ENCODE assay signal across 8 cellular contexts in genomic region chrX:57592894-57593215, GRCh38. TPM values are rescaled to one million over a fixed set of nuclear protein-coding genes. Genes with fewer than 3 reads are reported as not detected.
DNase-seq lines count a peak whose midpoint lies in the region; ATAC-seq and TF ChIP-seq lines count a peak whose summit lies in the region.
"Not testable (repeated sequence)": the region's sequence is repeated elsewhere in the genome, so short reads cannot be mapped to it uniquely, and the experiment has no call there.

No MANE protein-coding gene starts in this region.

- intact Hi-C loops in ascending aorta (cut with DNase I), result loop anchor here (2.0 to 10.0 kb wide), 5 partner anchors 318 to 1878 kb away; partner anchors contain the start of genes RRAGB, SPIN3, UBQLN2 and ZXDA
- intact Hi-C loops in heart right ventricle (cut with DNase I), result loop anchor here in 2 of 10 donors (10.0 kb wide), 1 partner anchor 312 kb away; no protein-coding TSS in a partner anchor
- intact Hi-C loops in uterus (cut with DNase I; ENCODE audit: low total_unique reads), result not testable (repeated sequence)

- H3K27ac ChIP-seq in HEK293 (ENCODE audit: extremely low read depth, low read depth, low read length) (peak overlapping the region; percentile 62; the same call in 1 of the 2 replicates), KMS-11 (peak overlapping the region; percentile 88), ascending aorta (peak overlapping the region; percentile 92 to 98), heart right ventricle (peak overlapping the region; percentile 86 to 95 (median 92)), uterus (peak overlapping the region; percentile 93 to 97)
- H3K27ac ChIP-seq in SJCRH30, result not testable (repeated sequence)

- H3K4me2 ChIP-seq in KMS-11, result not testable (repeated sequence)

- H3K36me3 ChIP-seq in HEK293 (ENCODE audit: control insufficient read depth in 2 of 2, insufficient read depth in 1 of 2, low read length in 2 of 2); KMS-11 (ENCODE audit: insufficient read depth); SJCRH30; ascending aorta; heart right ventricle; neuron (ENCODE audit: insufficient read depth, low read length); uterus: not testable (repeated sequence)

- H3K4me3 ChIP-seq in HEK293 (ENCODE audit: low read depth, low read length) (peak overlapping the region; percentile 52), SJCRH30 (peak overlapping the region; percentile 73), ascending aorta (peak overlapping the region; percentile 63 to 78), heart right ventricle (peak overlapping the region in 9 of 10 donors; percentile 46 to 65 (median 62)), neuron (ENCODE audit: low read length) (peak overlapping the region; percentile 54), uterus (peak overlapping the region; percentile 37 to 68)
- H3K4me3 ChIP-seq in KMS-11 (IDR thresholded peaks at IDR 0.05; ENCODE audit: insufficient read depth, low read depth, low read length), result not testable (repeated sequence)

- H3K79me2 ChIP-seq in KMS-11 (ENCODE audit: insufficient read depth, low read depth), result peaks cover 38% of the 10 kb centered on the region

- ATAC-seq in heart right ventricle, result peak; percentile 6 to 79 (median 44)

- not testable (repeated sequence) for H2AFZ ChIP-seq in KMS-11 (ENCODE audit: low read depth)
- H2AFZ ChIP-seq in neuron (ENCODE audit: low read depth, low read length), result peak overlapping the region; percentile 81

- CTCF ChIA-PET in HEK293 (lab: Yijun Ruan, JAX), result not testable (repeated sequence)

- not testable (repeated sequence) for H3K4me1 ChIP-seq in HEK293 (ENCODE audit: control insufficient read depth, insufficient read depth, low read length); SJCRH30; ascending aorta; uterus
- peaks cover 37% of the 10 kb centered on the region for H3K4me1 ChIP-seq in KMS-11 (ENCODE audit: low read depth, poor library complexity, severe bottlenecking)
- H3K4me1 ChIP-seq in heart right ventricle, result peaks cover 0 to 43% (median 22%) of the 10 kb centered on the region in 9 donors
- H3K4me1 ChIP-seq in neuron (ENCODE audit: insufficient read depth, low read length), result peaks cover 18% of the 10 kb centered on the region

- H3K9me3 ChIP-seq in HEK293 (ENCODE audit: control insufficient read depth, insufficient read depth, low read depth, low read length); SJCRH30 (replicated peaks); ascending aorta; heart right ventricle; neuron (ENCODE audit: low read length); uterus: not testable (repeated sequence)

- not testable (repeated sequence) for H3K27me3 ChIP-seq in KMS-11 (ENCODE audit: insufficient read depth, low read depth); SJCRH30; ascending aorta; heart right ventricle; neuron (ENCODE audit: insufficient read depth, low read length); uterus

- DNase-seq in SJCRH30, result peak; percentile 21 to 37
- DNase-seq in ascending aorta (ENCODE audit: low spot score in 2 of 2); uterus: not testable (repeated sequence)
- peak; percentile 8 to 20 for DNase-seq in heart right ventricle

- H4K20me1 ChIP-seq in KMS-11 (ENCODE audit: insufficient read depth), result not testable (repeated sequence)

- TF ChIP-seq CTCF in GM12873 (IDR thresholded peaks at IDR 0.05; ENCODE audit: insufficient read depth, low read depth, low read length, missing control alignments), result peak; percentile 36
- not testable (repeated sequence) for TF ChIP-seq CTCF in HEK293 (tag by site-specific recombination; IDR thresholded peaks at IDR 0.05); KMS-11 (conservative IDR thresholded peaks at IDR 0.05; ENCODE audit: low read depth, low read length); ascending aorta (IDR thresholded peaks at IDR 0.05); heart right ventricle (IDR thresholded peaks at IDR 0.05); uterus (IDR thresholded peaks at IDR 0.05)

- WGBS in heart right ventricle, 2 donors, result 22 to 35% methylated on average over 4 to 13 of the region's 15 CpGs

- TF ChIP-seq POLR2A in uterus (IDR thresholded peaks at IDR 0.05), result not testable (repeated sequence)

- peak overlapping the region; percentile 89; the same call in 1 of the 2 replicates for H3K9ac ChIP-seq in KMS-11

- POLR2A ChIA-PET in HEK293 (lab: Yijun Ruan, JAX), result not testable (repeated sequence)

TF ChIP-seq in HEK293, 187 proteins besides CTCF, POLR2A, EP300 and RAD21:
- 0 out of 2 replicates have a peak, but pooled peaks have one; percentile 3 for TF ChIP-seq ZBTB8A (tag by site-specific recombination; IDR thresholded peaks at IDR 0.05)

RNA-seq across cellular contexts. Expression of gene ZXDB, which starts 1.0 kb away (rescaled TPM):
- total RNA-seq in SJCRH30 (2014; rRNA removed; shearing (Covaris generic)), result 8.7 and 9.3 TPM in 2 replicates
- total RNA-seq in ascending aorta, result 8.5 TPM
- total RNA-seq in heart right ventricle, result 1 to 10 TPM; 4.7 to 7.6 (median 6.4) TPM
- polyA plus RNA-seq in heart right ventricle, result 1 to 10 TPM; 1.6 to 1.8 TPM
- 10 to 100 TPM in 3 of 4 donors, 1 to 10 TPM in 1; 3.8 to 17.1 (median 13.6) TPM for total RNA-seq in uterus
